Comparison of ENCODE assay signal across 11 cellular contexts in genomic region chr6:158290040-158290439, GRCh38. TPM values are rescaled to one million over a fixed set of nuclear protein-coding genes. Genes with fewer than 3 reads are reported as not detected.
DNase-seq lines count a peak whose midpoint lies in the region; ATAC-seq, FAIRE-seq and TF ChIP-seq lines count a peak whose summit lies in the region.
"Had no signal": no experiment of that assay in that cellular context is flagged by ENCODE, and none has a peak within 500 bp of the region (broad histone marks: within the 10 kb centered on the region; RNA-seq: fewer than 3 reads in every experiment).

No MANE protein-coding gene starts in this region.

- peak overlapping the region; percentile 7 for H3K4me3 Mint-ChIP-seq in activated naive CD4-positive, alpha-beta T cell treated with anti-CD3 and anti-CD28 coated beads for 36 hours

- H3K9me3 ChIP-seq in OCI-LY7 (ENCODE audit: low read length) (peaks cover under 1% of the 10 kb centered on the region; the same call in 1 of the 2 replicates), small intestine (ENCODE audit: control insufficient read depth, low read depth) (no peaks in the 10 kb centered on the region)
- H3K9me3 ChIP-seq: MG63, SJSA1 had no signal

- peak overlapping the region; percentile 53 for H3K27ac Mint-ChIP-seq in activated naive CD4-positive, alpha-beta T cell treated with anti-CD3 and anti-CD28 coated beads for 36 hours

- intact Hi-C loops in activated naive CD4-positive, alpha-beta T cell treated with anti-CD3 and anti-CD28 coated beads for 36 hours (cut with micrococcal nuclease) = loop anchor here (1.0 kb wide), 4 partner anchors 19 to 246 kb away; no protein-coding TSS in a partner anchor
- intact Hi-C loops in OCI-LY7 (cut with micrococcal nuclease; ENCODE audit: unreplicated experiment) = loop anchor here (2.0 kb wide), 2 partner anchors 47 to 57 kb away; no protein-coding TSS in a partner anchor

- no peak for TF ChIP-seq CTCF in OCI-LY7 (conservative IDR thresholded peaks at IDR 0.05; ENCODE audit: low read length)

- H2AFZ ChIP-seq in OCI-LY7 (ENCODE audit: low read length) = no peak overlapping the region; the same call in 1 of the 2 replicates

- H3K4me3 ChIP-seq in OCI-LY7 (ENCODE audit: low read depth, low read length, poor library complexity, severe bottlenecking) = peak overlapping the region; percentile 61
- H3K4me3 ChIP-seq in small intestine (ENCODE audit: low read depth in 1 of 2, low read length in 2 of 2) = no peak overlapping the region
- H3K4me3 ChIP-seq: lung, MG63, SJSA1 had no signal

- no peaks in the 10 kb centered on the region for H3K27me3 ChIP-seq in small intestine (ENCODE audit: control insufficient read depth in 2 of 2, insufficient read depth in 2 of 2, low read length in 2 of 2)
- H3K27me3 ChIP-seq: MG63, SJSA1 had no signal

- peaks cover 49% of the 10 kb centered on the region for H3K4me1 ChIP-seq in OCI-LY7 (ENCODE audit: insufficient read depth, low read length, poor library complexity, severe bottlenecking)
- H3K4me1 ChIP-seq in small intestine (ENCODE audit: control insufficient read depth in 2 of 2, insufficient read depth in 1 of 2, low read depth in 1 of 2, low read length in 1 of 2) = peaks cover 0 to 10% of the 10 kb centered on the region in 2 donors

- FAIRE-seq in small intestine (lab: Jason Lieb, UNC) = no peak

- H3K9me3 Mint-ChIP-seq in activated naive CD4-positive, alpha-beta T cell treated with anti-CD3 and anti-CD28 coated beads for 36 hours = no peaks in the 10 kb centered on the region

- BruUV-seq in OCI-LY7 (replicated peaks; lab: Mats Ljungman, UMichigan) = no TSS peak

- CTCF ChIA-PET in activated naive CD4-positive, alpha-beta T cell treated with anti-CD3 and anti-CD28 coated beads for 36 hours (lab: Charles Lee) = no interaction called here
- CTCF ChIA-PET in OCI-LY7 (lab: Charles Lee; ENCODE audit: unreplicated experiment) = interaction anchor here (0.5 kb wide), 1 partner anchor 166 kb away, joined by 3 read pairs; no protein-coding TSS in a partner anchor

- peaks cover 41% of the 10 kb centered on the region; the same call in 1 of the 2 replicates for H3K79me2 ChIP-seq in OCI-LY7 (ENCODE audit: insufficient read depth, low read depth, low read length)

- H3K36me3 ChIP-seq in OCI-LY7 (ENCODE audit: insufficient read depth, low read length) (peaks cover 21% of the 10 kb centered on the region), small intestine (ENCODE audit: control insufficient read depth in 2 of 2, insufficient read depth in 2 of 2, low read length in 2 of 2) (no peaks in the 10 kb centered on the region)
- H3K36me3 ChIP-seq: MG63, SJSA1 had no signal

- no peak for DNase-seq in activated naive CD4-positive, alpha-beta T cell treated with anti-CD3 and anti-CD28 coated beads for 36 hours
- no peak for DNase-seq in activated naive CD4-positive, alpha-beta T cell (lab: John Stamatoyannopoulos, UW)
- DNase-seq in OCI-LY7 (ENCODE audit: low spot score) = peak; percentile 79
- peak; percentile 5 for DNase-seq in superior temporal gyrus (ENCODE audit: extremely low spot score)
- DNase-seq in NK-92 (lab: John Stamatoyannopoulos, UW; ENCODE audit: unreplicated experiment) = no peak
- DNase-seq in small intestine = no peak
- no peak for DNase-seq in dermis blood vessel endothelial cell
- DNase-seq: MG63 had no signal

- H3K27ac ChIP-seq in OCI-LY7 (ENCODE audit: low read depth, low read length, poor library complexity, severe bottlenecking) (peak overlapping the region; percentile 77), small intestine (ENCODE audit: low read depth in 1 of 2, low read length in 1 of 2) (peak overlapping the region in 1 of 2 donors; percentile 60)
- H3K27ac ChIP-seq: SJSA1 had no signal

- H3K4me1 Mint-ChIP-seq in activated naive CD4-positive, alpha-beta T cell treated with anti-CD3 and anti-CD28 coated beads for 36 hours (ENCODE audit: low read depth) = peaks cover 27% of the 10 kb centered on the region

- no peaks in the 10 kb centered on the region for H3K9me2 ChIP-seq in OCI-LY7 (ENCODE audit: insufficient read depth, low read length)

- H3K4me2 ChIP-seq in OCI-LY7 (ENCODE audit: low read length) = peak overlapping the region; percentile 91

- ATAC-seq in HG02798 (IDR thresholded peaks at IDR 0.05; ENCODE audit: poor library complexity, unreplicated experiment) = peak; percentile 74

- no peaks in the 10 kb centered on the region for H3K27me3 Mint-ChIP-seq in activated naive CD4-positive, alpha-beta T cell treated with anti-CD3 and anti-CD28 coated beads for 36 hours (ENCODE audit: low read depth)

- H4K20me1 ChIP-seq in OCI-LY7 (ENCODE audit: insufficient read depth, low read length) = peaks cover 11% of the 10 kb centered on the region; the same call in 1 of the 2 replicates

- WGBS in small intestine, 3 donors = 70 to 92% (median 82%) methylated on average over 3 of the region's 3 CpGs

- POLR2A ChIA-PET in OCI-LY7 (lab: Charles Lee) = interaction anchor here (0.9 kb wide), 1 partner anchor 39 kb away, joined by 3 read pairs; no protein-coding TSS in a partner anchor

- H3K36me3 Mint-ChIP-seq in activated naive CD4-positive, alpha-beta T cell treated with anti-CD3 and anti-CD28 coated beads for 36 hours (ENCODE audit: low read depth) = peaks cover 5% of the 10 kb centered on the region

RNA-seq across cellular contexts. Expression of gene TULP4, which starts 22.2 kb away (rescaled TPM):
- total RNA-seq in activated naive CD4-positive, alpha-beta T cell treated with anti-CD3 and anti-CD28 coated beads for 36 hours = 10 to 100 TPM; 17.4 to 17.6 TPM
- total RNA-seq in OCI-LY7 (2014; rRNA removed; shearing (Covaris generic)) = 63.7 and 64.8 TPM in 2 replicates
- total RNA-seq in OCI-LY7 (2022) = 51.4 and 62.1 TPM in 2 replicates
- 10 to 100 TPM in 1 of 3 donors, 1 to 10 TPM in 2; 7.2 to 12.3 (median 9.2) TPM for polyA plus RNA-seq in small intestine
- 75.5 and 134 TPM in 2 replicates for total RNA-seq in dermis blood vessel endothelial cell

Comparison
In these comparisons a context has a peak if more than half of its experiments do, and no peak if none do; other contexts are left out.
1. DNase-seq: peak in OCI-LY7 (single experiment) and superior temporal gyrus (single experiment); none in activated naive CD4-positive, alpha-beta T cell treated with anti-CD3 and anti-CD28 coated beads for 36 hours (single experiment), activated naive CD4-positive, alpha-beta T cell (0 of 4), NK-92 (single experiment), small intestine (single experiment) and dermis blood vessel endothelial cell (single experiment).